23 cellular contexts compared by ENCODE assay signal in the genomic region with DNA sequence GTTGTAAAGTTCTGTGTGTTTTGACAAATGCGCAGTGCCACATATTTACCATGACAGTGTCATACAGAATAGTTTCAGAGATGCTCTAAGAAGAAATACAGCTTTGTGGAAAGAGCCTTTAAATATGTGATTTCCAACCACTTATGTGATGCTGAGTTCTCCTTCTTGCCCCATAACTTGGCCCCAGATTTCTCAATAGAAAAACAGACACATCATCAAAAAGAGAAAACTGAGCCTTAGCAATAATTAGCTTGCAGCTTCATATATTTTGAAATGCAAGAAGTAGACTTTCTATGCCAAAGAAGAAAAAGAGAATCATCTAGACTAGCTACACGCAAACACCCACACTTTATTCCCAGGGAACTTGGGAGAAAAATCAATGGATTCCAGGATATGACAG.
"Had no signal": no experiment of that assay in that cellular context is flagged by ENCODE, and none has a peak within 500 bp of the region (broad histone marks: within the 10 kb centered on the region; RNA-seq: fewer than 3 reads in every experiment).

No MANE protein-coding gene starts in this region.

- ATAC-seq: effector memory CD8-positive, alpha-beta T cell; natural killer cell treated with Interleukin-12 subunit alpha and Interleukin-12 subunit beta and Interleukin-15 and Interleukin-18, amount 100 ng/mL, for 72 hours; right lobe of liver; stimulated activated naive CD8-positive, alpha-beta T cell treated with anti-CD3 and anti-CD28 coated beads, Interleukin-15, amount 100 ng/mL, for 72 hours had no signal

- H3K9me3 ChIP-seq: esophagus squamous epithelium, neutrophil, right lobe of liver, thyroid gland, vagina had no signal

- H3K27ac ChIP-seq: coronary artery, esophagus squamous epithelium, neutrophil, parathyroid adenoma, right lobe of liver, thyroid gland, vagina had no signal

- H3K4me1 ChIP-seq: esophagus squamous epithelium, parathyroid adenoma, right lobe of liver, thyroid gland had no signal

- DNase-seq: effector memory CD8-positive, alpha-beta T cell; esophagus squamous epithelium; foreskin melanocyte; hypothalamus; immature natural killer cell; kidney glomerular epithelial cell; right lobe of liver; stimulated activated CD4-positive, alpha-beta T cell treated with anti-CD3 and anti-CD28 coated beads, Interleukin-12 subunit alpha, Interleukin-12 subunit beta, amount 100 ng/mL, for 4 hours; stimulated activated CD4-positive, alpha-beta T cell treated with anti-CD3 and anti-CD28 coated beads, Interleukin-1b, Interleukin-23, amount 100 ng/mL, for 48 hours; stimulated activated CD4-positive, alpha-beta T cell treated with anti-CD3 and anti-CD28 coated beads, Interleukin-4, amount 100 ng/mL, for 1 hour; stimulated activated CD8-positive, alpha-beta memory T cell treated with anti-CD3 and anti-CD28 coated beads, Interleukin-4, amount 100 ng/mL, for 48 hours; stimulated activated naive CD4-positive, alpha-beta T cell; stimulated activated naive CD8-positive, alpha-beta T cell treated with anti-CD3 and anti-CD28 coated beads, Interleukin-15, amount 100 ng/mL, for 72 hours; thyroid gland; trophoblast cell had no signal

- FAIRE-seq: endometrium had no signal

- H3K4me3 ChIP-seq: coronary artery, esophagus squamous epithelium, lung, right lobe of liver, smooth muscle cell, thyroid gland, vagina had no signal

- H3K4me2 ChIP-seq: smooth muscle cell had no signal
